In genomic region chr9:89183146-89183545, GRCh38 we compare ENCODE assay signal across 33 cellular contexts. TPM values are rescaled to one million over a fixed set of nuclear protein-coding genes. Genes with fewer than 3 reads are reported as not detected.
DNase-seq lines count a peak whose midpoint lies in the region; FAIRE-seq and TF ChIP-seq lines count a peak whose summit lies in the region.
"Had no signal": no experiment of that assay in that cellular context is flagged by ENCODE, and none has a peak within 500 bp of the region (broad histone marks: within the 10 kb centered on the region; RNA-seq: fewer than 3 reads in every experiment).

No MANE protein-coding gene starts in this region.

- H3K36me3 Mint-ChIP-seq in endodermal cell (ENCODE audit: low read depth), result no peaks in the 10 kb centered on the region
- H3K36me3 Mint-ChIP-seq: CD8-positive, alpha-beta T cell; stimulated activated effector memory CD8-positive, alpha-beta T cell treated with anti-CD3 and anti-CD28 coated beads, Interleukin-12 subunit alpha, Interleukin-12 subunit beta, amount 100 ng/mL, for 72 hours had no signal

- POLR2A ChIA-PET in AG04450 (lab: Yijun Ruan, JAX) (no interaction called here), HEK293T (lab: Yijun Ruan, JAX) (no interaction called here)

- FAIRE-seq in D721Med (lab: Jason Lieb, UNC), result no peak
- FAIRE-seq: A204.1, endothelial cell of umbilical vein had no signal

- H3K4me3 Mint-ChIP-seq in endodermal cell, result no peak overlapping the region
- H3K4me3 Mint-ChIP-seq: activated CD4-positive, alpha-beta T cell treated with anti-CD3 and anti-CD28 coated beads for 36 hours; B cell; CD8-positive, alpha-beta T cell; H9; naive thymus-derived CD4-positive, alpha-beta T cell; stimulated activated effector memory CD8-positive, alpha-beta T cell treated with anti-CD3 and anti-CD28 coated beads, Interleukin-12 subunit alpha, Interleukin-12 subunit beta, amount 100 ng/mL, for 72 hours had no signal

- H3K27ac Mint-ChIP-seq in endodermal cell, result no peak overlapping the region
- H3K27ac Mint-ChIP-seq: activated CD4-positive, alpha-beta T cell treated with anti-CD3 and anti-CD28 coated beads for 36 hours; activated naive CD4-positive, alpha-beta T cell treated with anti-CD3 and anti-CD28 coated beads, Interleukin-2, amount 50 U/mL, for 72 hours; B cell; CD8-positive, alpha-beta T cell; H9; stimulated activated effector memory CD8-positive, alpha-beta T cell treated with anti-CD3 and anti-CD28 coated beads, Interleukin-12 subunit alpha, Interleukin-12 subunit beta, amount 100 ng/mL, for 72 hours had no signal

- CTCF ChIA-PET in AG04450 (lab: Charles Lee) (interaction anchor here (0.6 kb wide), 1 partner anchor 404 kb away, joined by 5 read pairs; no protein-coding TSS in a partner anchor), HEK293T (lab: Yijun Ruan, JAX) (no interaction called here)

- no peak overlapping the region for H3K9ac ChIP-seq in endodermal cell (ENCODE audit: extremely low read depth, low read length, poor library complexity, severe bottlenecking)

- no peaks in the 10 kb centered on the region for H3K9me3 Mint-ChIP-seq in endodermal cell
- H3K9me3 Mint-ChIP-seq: activated naive CD4-positive, alpha-beta T cell treated with anti-CD3 and anti-CD28 coated beads, Interleukin-2, amount 50 U/mL, for 72 hours; CD8-positive, alpha-beta T cell; stimulated activated effector memory CD8-positive, alpha-beta T cell treated with anti-CD3 and anti-CD28 coated beads, Interleukin-12 subunit alpha, Interleukin-12 subunit beta, amount 100 ng/mL, for 72 hours had no signal

- 80 to 81% methylated on average over 1 to 3 of the region's 3 CpGs for WGBS in endodermal cell (ENCODE audit: insufficient coverage in 1 of 2, insufficient read length in 1 of 2), 2 experiments

- H3K27ac ChIP-seq in AG04450 (ENCODE audit: low read depth, low read length), result peak overlapping the region; percentile 11
- H3K27ac ChIP-seq in endodermal cell (ENCODE audit: low read depth, low read length), result no peak overlapping the region
- H3K27ac ChIP-seq: breast epithelium, prostate gland, upper lobe of left lung had no signal

- H3K4me3 ChIP-seq in AG04450 (ENCODE audit: low read depth, low read length) (no peak overlapping the region), LNCaP clone FGC (ENCODE audit: low read depth, low read length) (no peak overlapping the region), endodermal cell (ENCODE audit: low read length) (no peak overlapping the region), HAP-1 (no peak overlapping the region)
- H3K4me3 ChIP-seq: breast epithelium, lung, prostate gland, upper lobe of left lung had no signal

- no peaks in the 10 kb centered on the region for H3K36me3 ChIP-seq in endodermal cell (ENCODE audit: control insufficient read depth, insufficient read depth, low read length)
- no peaks in the 10 kb centered on the region for H3K36me3 ChIP-seq in HAP-1 (replicated peaks)
- H3K36me3 ChIP-seq: breast epithelium, prostate gland, upper lobe of left lung had no signal

- H3K27me3 ChIP-seq in AG04450 (ENCODE audit: control insufficient read depth, insufficient read depth, low read length) (no peaks in the 10 kb centered on the region), endodermal cell (ENCODE audit: control insufficient read depth, insufficient read depth, low read length, poor library complexity, severe bottlenecking) (peaks cover 14% of the 10 kb centered on the region), HAP-1 (ENCODE audit: low read depth) (no peaks in the 10 kb centered on the region)

- DNase-seq in AG04450 (ENCODE audit: low read depth, low spot score), result no peak
- DNase-seq in GM10266 (ENCODE audit: extremely low spot score), result no peak
- no peak for DNase-seq in LNCaP clone FGC (ENCODE audit: low read depth)
- DNase-seq in endodermal cell, result no peak
- DNase-seq in HAP-1 (ENCODE audit: low spot score in 2 of 2), result no peak
- DNase-seq in HEK293T (ENCODE audit: extremely low spot score), result no peak
- no peak for DNase-seq in DMS 273 treated with DMSO at 0.1 percent for 48 hours (lab: John Stamatoyannopoulos, UW)
- DNase-seq in D721Med (ENCODE audit: insufficient read length, low spot score), result no peak
- DNase-seq: activated CD4-positive, alpha-beta T cell treated with anti-CD3 and anti-CD28 coated beads for 36 hours; activated effector memory CD4-positive, alpha-beta T cell treated with Interleukin-2 at 50 U/mL for 16 hours; DMS153; H9; hippocampal formation; naive thymus-derived CD4-positive, alpha-beta T cell; NCI-H1048; NCI-H1694; NCI-H446 treated with DMSO at 0.1 percent for 48 hours; NCI-H82; SIG-M5; stimulated activated CD4-positive, alpha-beta T cell treated with anti-CD3 and anti-CD28 coated beads, Interleukin-15, amount 100 ng/mL, for 24 hours; stimulated activated CD4-positive, alpha-beta T cell treated with anti-CD3 and anti-CD28 coated beads, Interleukin-4, amount 100 ng/mL, for 4 hours; upper lobe of left lung had no signal

- peaks cover 12% of the 10 kb centered on the region for H3K27me3 Mint-ChIP-seq in endodermal cell (ENCODE audit: insufficient read depth)

- in situ Hi-C loops in HAP-1 (cut with MboI; ENCODE audit: low sequenced_read_pairs), result no loop called here

- H3K4me1 ChIP-seq in endodermal cell (ENCODE audit: control insufficient read depth, insufficient read depth, low read length) (peaks cover 11% of the 10 kb centered on the region), HAP-1 (peaks cover 13% of the 10 kb centered on the region)
- H3K4me1 ChIP-seq: breast epithelium, prostate gland had no signal

- TF ChIP-seq CTCF in AG04450 (IDR thresholded peaks at IDR 0.05; ENCODE audit: low read depth, low read length), result no peak
- peak; percentile 34 for TF ChIP-seq CTCF in GM10266 (IDR thresholded peaks at IDR 0.05; ENCODE audit: control insufficient read depth, insufficient read depth, low read depth, missing control alignments)
- 0 out of 2 replicates have a peak, but pooled peaks have one; percentile 22 for TF ChIP-seq CTCF in LNCaP clone FGC (IDR thresholded peaks at IDR 0.05; ENCODE audit: control insufficient read depth, extremely low read depth, insufficient read depth)
- peak; percentile 20 for TF ChIP-seq CTCF in endodermal cell (conservative IDR thresholded peaks at IDR 0.05)
- TF ChIP-seq CTCF in D721Med (IDR thresholded peaks at IDR 0.05; ENCODE audit: insufficient read depth, missing control alignments), result no peak

- peaks cover 22% of the 10 kb centered on the region for H3K4me1 Mint-ChIP-seq in endodermal cell

- H3K9me3 ChIP-seq in AG04450 (ENCODE audit: control insufficient read depth, insufficient read depth, low read length) (no peaks in the 10 kb centered on the region; the same call in 1 of the 2 replicates), endodermal cell (ENCODE audit: control insufficient read depth, low read length) (no peaks in the 10 kb centered on the region), HAP-1 (no peaks in the 10 kb centered on the region)
- H3K9me3 ChIP-seq: breast epithelium, prostate gland, upper lobe of left lung had no signal

TF ChIP-seq in HEK293T, 16 proteins besides CTCF, POLR2A, EP300 and RAD21:
- TF ChIP-seq PKNOX1 (IDR thresholded peaks at IDR 0.05) (no peak), LEF1 (IDR thresholded peaks at IDR 0.05; ENCODE audit: borderline replicate concordance) (no peak), SP1 (IDR thresholded peaks at IDR 0.05) (no peak), ELF4 (IDR thresholded peaks at IDR 0.05) (no peak), SUZ12 (IDR thresholded peaks at IDR 0.05) (no peak), NFRKB (IDR thresholded peaks at IDR 0.05) (no peak), ARNT (IDR thresholded peaks at IDR 0.05) (no peak)

RNA-seq across cellular contexts. Expression of gene SHC3, which starts 4.5 kb away (rescaled TPM):
- polyA plus RNA-seq in AG04450 (2011; rRNA removed), result 4.3 and 4.7 TPM in 2 replicates
- 11.4 and 16.2 TPM in 2 replicates for polyA minus RNA-seq in AG04450 (2011; rRNA and poly(A)+ RNA removed)
- total RNA-seq in endodermal cell, result 1 to 10 TPM in 1 of 2 donors, under 1 TPM in 1; 0.95 to 1.3 TPM
- polyA plus RNA-seq in endodermal cell (2013, experiment 1 of 2), result 11.0 TPM
- 10.4 TPM for polyA plus RNA-seq in endodermal cell (2013, experiment 2 of 2)
- total RNA-seq: activated CD4-positive, alpha-beta T cell treated with anti-CD3 and anti-CD28 coated beads for 36 hours; activated CD8-positive, alpha-beta memory T cell treated with anti-CD3 and anti-CD28 coated beads for 36 hours; B cell; CD8-positive, alpha-beta T cell; T-helper 2 cell treated with Interferon-gamma antibody and Interleukin-4, amounts not matched to agents 100 ng/mL and 5 ng/mL, for 36 hours had no signal
- polyA plus RNA-seq: naive thymus-derived CD4-positive, alpha-beta T cell had no signal

Comparison
In these comparisons a context has a peak if more than half of its experiments do, and no peak if none do; other contexts are left out.
1. CTCF ChIP-seq: peak in GM10266 (single experiment), LNCaP clone FGC (single experiment) and endodermal cell (single experiment); none in AG04450 (single experiment) and D721Med (single experiment).